29 cellular contexts compared by ENCODE assay signal in the genomic region with DNA sequence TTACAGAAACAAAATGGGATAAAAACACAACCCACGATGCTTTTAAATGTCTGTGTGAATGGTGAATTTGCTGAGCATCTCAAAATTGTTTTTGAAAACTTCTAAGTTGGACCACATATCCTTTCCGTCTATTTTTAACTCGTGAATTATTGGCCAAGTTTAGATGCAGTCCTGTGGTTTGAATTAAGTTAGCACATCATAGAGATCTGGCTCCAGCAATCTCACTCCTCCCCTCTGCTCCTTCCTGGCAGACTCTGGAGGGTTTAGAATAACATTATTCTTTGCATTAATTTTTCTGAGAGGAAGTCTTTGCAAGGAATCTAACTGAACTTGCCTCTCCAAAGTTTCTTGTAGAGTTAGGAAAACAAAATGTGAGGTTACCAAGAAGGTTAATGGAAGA. TPM values are rescaled to one million over a fixed set of nuclear protein-coding genes. Genes with fewer than 3 reads are reported as not detected.
DNase-seq lines count a peak whose midpoint lies in the region; FAIRE-seq and TF ChIP-seq lines count a peak whose summit lies in the region.
"Had no signal": no experiment of that assay in that cellular context is flagged by ENCODE, and none has a peak within 500 bp of the region (broad histone marks: within the 10 kb centered on the region; RNA-seq: fewer than 3 reads in every experiment).

No MANE protein-coding gene starts in this region.

- no peak overlapping the region for H3K14ac ChIP-seq in mesenchymal stem cell (ENCODE audit: low read length in 2 of 2)

- H2BK120ac ChIP-seq in mesenchymal stem cell (ENCODE audit: low read depth, low read length) = no peak overlapping the region

- no peaks in the 10 kb centered on the region for H3K79me1 ChIP-seq in mesenchymal stem cell (replicated peaks; ENCODE audit: low read length, poor library complexity, severe bottlenecking)

- FAIRE-seq in endothelial cell of umbilical vein (lab: Jason Lieb, UNC) = no peak
- FAIRE-seq: HepG2, keratinocyte had no signal

- H3K36me3 ChIP-seq in SK-N-SH (replicated peaks in 1 of 2; ENCODE audit: control insufficient read depth in 1 of 2, insufficient read depth in 2 of 2, low read length in 1 of 2) = no peaks in the 10 kb centered on the region
- no peaks in the 10 kb centered on the region for H3K36me3 ChIP-seq in endothelial cell of umbilical vein (ENCODE audit: control insufficient read depth in 2 of 2, extremely low read depth in 1 of 2, insufficient read depth in 2 of 2, low read length in 2 of 2)
- no peaks in the 10 kb centered on the region for H3K36me3 ChIP-seq in mesenchymal stem cell (ENCODE audit: control insufficient read depth in 1 of 2, insufficient read depth in 2 of 2, low read depth in 1 of 2, low read length in 2 of 2)
- H3K36me3 ChIP-seq: cardiac muscle cell, gastroesophageal sphincter, lower lobe of right lung, neutrophil, thyroid gland, WERI-Rb-1 had no signal

- intact Hi-C loops in endothelial cell of umbilical vein (cut with micrococcal nuclease) = no loop called here

- no peak overlapping the region for H2AK5ac ChIP-seq in mesenchymal stem cell (ENCODE audit: low read length, severe bottlenecking)

- H3K27ac ChIP-seq in SK-N-SH (ENCODE audit: low read depth in 2 of 2, low read length in 1 of 2) (peak overlapping the region in 1 of 2 experiments; percentile 70; a peak in 3 of 4 replicates), endothelial cell of umbilical vein (ENCODE audit: insufficient read depth, low read depth, low read length) (no peak overlapping the region), mesenchymal stem cell (ENCODE audit: low read length, poor library complexity, severe bottlenecking) (no peak overlapping the region)
- H3K27ac ChIP-seq: cardiac muscle cell, gastroesophageal sphincter, lower lobe of right lung, neutrophil, thyroid gland, WERI-Rb-1 had no signal

- no peak for TF ChIP-seq RAD21 in SK-N-SH (IDR thresholded peaks at IDR 0.05; ENCODE audit: low read length)

- WGBS in SK-N-SH (ENCODE audit: low lambda C conversion rate) = 36% methylated on average over 3 of the region's 3 CpGs
- 93% methylated on average over 3 of the region's 3 CpGs for WGBS in mesenchymal stem cell

- H2AFZ ChIP-seq in SK-N-SH (ENCODE audit: low read depth) (no peak overlapping the region), endothelial cell of umbilical vein (ENCODE audit: low read depth, low read length) (no peak overlapping the region), mesenchymal stem cell (ENCODE audit: low read depth, low read length) (no peak overlapping the region)

- H2BK12ac ChIP-seq in mesenchymal stem cell (ENCODE audit: low read length in 2 of 2) = no peak overlapping the region

- H3K9me3 ChIP-seq in SK-N-SH (no peaks in the 10 kb centered on the region), endothelial cell of umbilical vein (replicated peaks; ENCODE audit: control insufficient read depth, insufficient read depth, low read length) (no peaks in the 10 kb centered on the region), mesenchymal stem cell (ENCODE audit: control insufficient read depth, low read length) (no peaks in the 10 kb centered on the region)
- H3K9me3 ChIP-seq: lower lobe of right lung, neutrophil, thyroid gland had no signal

- H3K23ac ChIP-seq in mesenchymal stem cell (ENCODE audit: low read length in 2 of 2) = no peak overlapping the region

- peaks cover 11% of the 10 kb centered on the region for H3F3A ChIP-seq in SK-N-SH (replicated peaks; ENCODE audit: insufficient read depth)

- H3K4me1 ChIP-seq in SK-N-SH (ENCODE audit: control insufficient read depth in 1 of 2, insufficient read depth in 2 of 2, low read depth in 1 of 2, low read length in 1 of 2) = peaks cover 0 to 8% of the 10 kb centered on the region in 2 experiments; a peak in 1 of 4 replicates
- H3K4me1 ChIP-seq in endothelial cell of umbilical vein (ENCODE audit: control insufficient read depth, extremely low read depth, insufficient read depth, low read length) = no peaks in the 10 kb centered on the region
- H3K4me1 ChIP-seq in mesenchymal stem cell (ENCODE audit: control insufficient read depth, insufficient read depth, low read depth, low read length) = no peaks in the 10 kb centered on the region
- H3K4me1 ChIP-seq: gastroesophageal sphincter, thyroid gland had no signal

- no peak overlapping the region for H4K91ac ChIP-seq in mesenchymal stem cell (ENCODE audit: low read length)

- H4K20me1 ChIP-seq in SK-N-SH (ENCODE audit: insufficient read depth) (no peaks in the 10 kb centered on the region), endothelial cell of umbilical vein (replicated peaks; ENCODE audit: control insufficient read depth, extremely low read depth, insufficient read depth, low read length) (no peaks in the 10 kb centered on the region)

- no peak for TF ChIP-seq EP300 in SK-N-SH (IDR thresholded peaks at IDR 0.05; ENCODE audit: borderline replicate concordance in 1 of 2, low read depth in 1 of 2, low read length in 1 of 2)

- CTCF ChIA-PET in SK-N-SH (lab: Yijun Ruan, JAX) (no interaction called here), endothelial cell of umbilical vein (lab: Charles Lee) (no interaction called here)

- no peak overlapping the region for H3K18ac ChIP-seq in mesenchymal stem cell (ENCODE audit: low read depth in 1 of 2, low read length in 2 of 2)

- no peak overlapping the region for H4K8ac ChIP-seq in mesenchymal stem cell (ENCODE audit: low read length)

- H3K9me1 ChIP-seq in endothelial cell of umbilical vein (replicated peaks; ENCODE audit: control insufficient read depth, extremely low read depth, insufficient read depth, low read length) = no peaks in the 10 kb centered on the region

- H3K9ac ChIP-seq in SK-N-SH (no peak overlapping the region), endothelial cell of umbilical vein (replicated peaks; ENCODE audit: extremely low read depth, insufficient read depth, low read length) (no peak overlapping the region), mesenchymal stem cell (ENCODE audit: low read length) (peak overlapping the region; percentile 55)

- H3K79me2 ChIP-seq in SK-N-SH (ENCODE audit: insufficient read depth) (no peaks in the 10 kb centered on the region), endothelial cell of umbilical vein (ENCODE audit: control insufficient read depth, insufficient read depth, low read length) (no peaks in the 10 kb centered on the region)

- no peak for TF ChIP-seq CTCF in SK-N-SH (IDR thresholded peaks at IDR 0.05)
- TF ChIP-seq CTCF in endothelial cell of umbilical vein (IDR thresholded peaks at IDR 0.05; ENCODE audit: extremely low read depth in 1 of 2, insufficient read depth in 1 of 2, low read depth in 1 of 2, low read length in 2 of 2) = no peak

- H3K27me3 ChIP-seq in SK-N-SH (ENCODE audit: insufficient read depth) = no peaks in the 10 kb centered on the region
- H3K27me3 ChIP-seq in endothelial cell of umbilical vein (ENCODE audit: control insufficient read depth in 2 of 2, insufficient read depth in 2 of 2, low read length in 2 of 2) = no peaks in the 10 kb centered on the region
- no peaks in the 10 kb centered on the region for H3K27me3 ChIP-seq in mesenchymal stem cell (ENCODE audit: control insufficient read depth in 1 of 2, insufficient read depth in 1 of 2, low read length in 2 of 2)
- H3K27me3 ChIP-seq: cardiac muscle cell, gastroesophageal sphincter, neutrophil, thyroid gland had no signal

- H3K4me2 ChIP-seq in SK-N-SH = peak overlapping the region; percentile 36; the same call in 1 of the 2 replicates
- H3K4me2 ChIP-seq in endothelial cell of umbilical vein (ENCODE audit: insufficient read depth, low read length) = no peak overlapping the region
- H3K4me2 ChIP-seq in mesenchymal stem cell (ENCODE audit: low read length, poor library complexity, severe bottlenecking) = no peak overlapping the region
- H3K4me2 ChIP-seq: smooth muscle cell had no signal

- H3K9me2 ChIP-seq in SK-N-SH = no peaks in the 10 kb centered on the region

- POLR2A ChIA-PET in SK-N-SH (lab: Yijun Ruan, JAX) = no interaction called here
- POLR2A ChIA-PET in endothelial cell of umbilical vein (lab: Charles Lee) = no interaction called here

- no peak overlapping the region for H2BK15ac ChIP-seq in mesenchymal stem cell (ENCODE audit: low read depth, poor library complexity, severe bottlenecking)

- H3K4ac ChIP-seq in mesenchymal stem cell (ENCODE audit: low read depth in 1 of 2, low read length in 2 of 2) = no peak overlapping the region

- dilution Hi-C loops in endothelial cell of umbilical vein (cut with MboI; ENCODE audit: extremely low pct_ligation_motif_present, low sequenced_read_pairs) = no loop called here

- BruUV-seq in endothelial cell of umbilical vein (replicated peaks; lab: Mats Ljungman, UMichigan) = no TSS peak

- H3K4me3 ChIP-seq in SK-N-SH (ENCODE audit: low read depth in 2 of 2, low read length in 1 of 2) (no peak overlapping the region), endothelial cell of umbilical vein (replicated peaks in 1 of 3; ENCODE audit: insufficient read depth in 1 of 3, low read depth in 1 of 3, low read length in 3 of 3) (no peak overlapping the region), mesenchymal stem cell (ENCODE audit: insufficient read depth in 1 of 2, low read depth in 1 of 2, low read length in 2 of 2) (no peak overlapping the region)
- H3K4me3 ChIP-seq: cardiac muscle cell, gastroesophageal sphincter, lower lobe of right lung, smooth muscle cell, thyroid gland had no signal

- TF ChIP-seq POLR2A in endothelial cell of umbilical vein (IDR thresholded peaks at IDR 0.05; ENCODE audit: low read depth, low read length) = no peak

- peak; percentile 64 for DNase-seq in AG08395 (ENCODE audit: low spot score)
- DNase-seq in SK-N-SH = no peak
- DNase-seq in endothelial cell of umbilical vein (ENCODE audit: low read depth, low spot score) = peak; percentile 49
- no peak for DNase-seq in mesenchymal stem cell
- no peak for DNase-seq in GM19240 (ENCODE audit: insufficient read length, low spot score)
- no peak for DNase-seq in activated T-cell treated with anti-CD3 and anti-CD28 coated beads for 4 hours
- no peak for DNase-seq in GDM1 (lab: John Stamatoyannopoulos, UW)
- no peak for DNase-seq in mucosa of gallbladder (ENCODE audit: low spot score)
- DNase-seq: activated CD4-positive, alpha-beta T cell treated with anti-CD3 and anti-CD28 coated beads, Interleukin-2, amount 50 U/mL, for 4 hours; activated CD8-positive, alpha-beta memory T cell treated with anti-CD3 and anti-CD28 coated beads, Interleukin-2, amount 50 U/mL, for 4 hours; activated naive CD8-positive, alpha-beta T cell treated with anti-CD3 and anti-CD28 coated beads for 36 hours; CD4-positive, CD25-positive, alpha-beta regulatory T cell; dermis blood vessel endothelial cell; lower lobe of right lung; NCI-H1417 treated with DMSO at 0.1 percent for 48 hours; NCI-H2107; NCI-H510A treated with DMSO at 0.1 percent for 48 hours; stimulated activated CD4-positive, alpha-beta T cell treated with anti-CD3 and anti-CD28 coated beads, Interleukin-2, amount 100 ng/mL, for 48 hours; stimulated activated naive CD8-positive, alpha-beta T cell treated with anti-CD3 and anti-CD28 coated beads, Interleukin-15, Interleukin-2, amounts not matched to agents 100 U/mL and 50 U/mL, for 24 hours; thyroid gland; WERI-Rb-1 had no signal

- H2BK5ac ChIP-seq in mesenchymal stem cell (ENCODE audit: low read depth, low read length, poor library complexity, severe bottlenecking) = no peak overlapping the region

RNA-seq across cellular contexts. Expression of gene ANKRD55, which starts 14.5 kb away (rescaled TPM):
- polyA plus RNA-seq in SK-N-SH (2012; rRNA removed) = not detected in 2 replicates
- polyA plus RNA-seq in SK-N-SH (2012; cell fraction: cytosol; rRNA removed) = 0.01 and 0.03 TPM in 2 replicates
- polyA plus RNA-seq in SK-N-SH (2012; cell fraction: nucleus; rRNA removed) = not detected in 2 replicates
- 1.2 and 2.1 TPM in 2 replicates for total RNA-seq in endothelial cell of umbilical vein
- polyA plus RNA-seq in endothelial cell of umbilical vein = 1.0 and 1.4 TPM in 2 replicates
- 1.4 and 1.7 TPM in 2 replicates for polyA plus RNA-seq in endothelial cell of umbilical vein (2011; cell fraction: cytosol; rRNA removed)
- polyA plus RNA-seq in endothelial cell of umbilical vein (2011; cell fraction: nucleus; rRNA removed) = 0.65 and 1.1 TPM in 2 replicates
- 0.47 and 1.5 TPM in 2 replicates for polyA plus RNA-seq in endothelial cell of umbilical vein (2012)
- 1.0 and 1.1 TPM in 2 replicates for polyA minus RNA-seq in endothelial cell of umbilical vein
- polyA minus RNA-seq in endothelial cell of umbilical vein (2011; cell fraction: cytosol; rRNA and poly(A)+ RNA removed) = not detected
- polyA minus RNA-seq in endothelial cell of umbilical vein (2011; cell fraction: nucleus; rRNA and poly(A)+ RNA removed) = 0.67 and 0.91 TPM in 2 replicates
- polyA plus RNA-seq in mesenchymal stem cell (2013, experiment 1 of 2) = 0.91 TPM
- polyA plus RNA-seq in mesenchymal stem cell (2013, experiment 2 of 2) = 0.86 TPM
- total RNA-seq in mucosa of gallbladder = 0.20 TPM
- total RNA-seq: A172, cardiac muscle cell, SK-MEL-5 had no signal
- polyA plus RNA-seq: keratinocyte had no signal

Comparison
In these comparisons a context has a peak if more than half of its experiments do, and no peak if none do; other contexts are left out.
1. DNase-seq: peak in AG08395 (single experiment) and endothelial cell of umbilical vein (single experiment); none in SK-N-SH (single experiment), mesenchymal stem cell (single experiment), GM19240 (single experiment), activated T-cell treated with anti-CD3 and anti-CD28 coated beads for 4 hours (single experiment), GDM1 (single experiment) and mucosa of gallbladder (single experiment).